In genomic region chrX:48592971-48593370, GRCh38 we compare ENCODE assay signal across 17 cellular contexts. TPM values are rescaled to one million over a fixed set of nuclear protein-coding genes. Genes with fewer than 3 reads are reported as not detected.
DNase-seq lines count a peak whose midpoint lies in the region; ATAC-seq, FAIRE-seq and TF ChIP-seq lines count a peak whose summit lies in the region.
"Had no signal": no experiment of that assay in that cellular context is flagged by ENCODE, and none has a peak within 500 bp of the region (broad histone marks: within the 10 kb centered on the region; RNA-seq: fewer than 3 reads in every experiment).

No MANE protein-coding gene starts in this region.

- no peak for TF ChIP-seq POLR2A in K562 (conservative IDR thresholded peaks at IDR 0.05)
- TF ChIP-seq POLR2A in endothelial cell of umbilical vein (IDR thresholded peaks at IDR 0.05; ENCODE audit: low read depth, low read length) = no peak
- TF ChIP-seq POLR2A in vagina (IDR thresholded peaks at IDR 0.05) = no peak

- H2AK5ac ChIP-seq in mesenchymal stem cell (ENCODE audit: low read length, severe bottlenecking) = no peak overlapping the region

- no peak overlapping the region for H3K14ac ChIP-seq in mesenchymal stem cell (ENCODE audit: low read length in 2 of 2)

- BruUV-seq in K562 (replicated peaks; lab: Mats Ljungman, UMichigan) (no TSS peak), endothelial cell of umbilical vein (replicated peaks; lab: Mats Ljungman, UMichigan) (no TSS peak)

- H3K18ac ChIP-seq in mesenchymal stem cell (ENCODE audit: low read depth in 1 of 2, low read length in 2 of 2) = no peak overlapping the region

- H3K36me3 ChIP-seq in HEK293 (ENCODE audit: control insufficient read depth in 2 of 2, insufficient read depth in 1 of 2, low read length in 2 of 2) (no peaks in the 10 kb centered on the region), K562 (ENCODE audit: control insufficient read depth, insufficient read depth, low read length) (no peaks in the 10 kb centered on the region; the same call in 2 of the 3 replicates), endothelial cell of umbilical vein (ENCODE audit: control insufficient read depth in 2 of 2, extremely low read depth in 1 of 2, insufficient read depth in 2 of 2, low read length in 2 of 2) (no peaks in the 10 kb centered on the region), mesenchymal stem cell (ENCODE audit: control insufficient read depth in 1 of 2, insufficient read depth in 2 of 2, low read depth in 1 of 2, low read length in 2 of 2) (no peaks in the 10 kb centered on the region), vagina (no peaks in the 10 kb centered on the region)
- H3K36me3 ChIP-seq: Peyer's patch had no signal

- no peak overlapping the region for H2BK5ac ChIP-seq in mesenchymal stem cell (ENCODE audit: low read depth, low read length, poor library complexity, severe bottlenecking)

- peak overlapping the region; percentile 21 for H3K4me2 ChIP-seq in K562 (ENCODE audit: insufficient read depth, low read length)
- H3K4me2 ChIP-seq in endothelial cell of umbilical vein (ENCODE audit: insufficient read depth, low read length) = peak overlapping the region; percentile 58
- no peak overlapping the region for H3K4me2 ChIP-seq in mesenchymal stem cell (ENCODE audit: low read length, poor library complexity, severe bottlenecking)

- peak overlapping the region; percentile 19 for H2BK120ac ChIP-seq in mesenchymal stem cell (ENCODE audit: low read depth, low read length)

- H4K8ac ChIP-seq in mesenchymal stem cell (ENCODE audit: low read length) = no peak overlapping the region

- in situ Hi-C loops in K562 (cut with MboI) = no loop called here

- dilution Hi-C loops in endothelial cell of umbilical vein (cut with MboI; ENCODE audit: extremely low pct_ligation_motif_present, low sequenced_read_pairs) = no loop called here

- H3K79me2 ChIP-seq in K562 (ENCODE audit: control insufficient read depth, insufficient read depth, low read length) (peaks cover 37% of the 10 kb centered on the region), endothelial cell of umbilical vein (ENCODE audit: control insufficient read depth, insufficient read depth, low read length) (no peaks in the 10 kb centered on the region)

- no peak for TF ChIP-seq CTCF in HEK293 (tag by site-specific recombination; IDR thresholded peaks at IDR 0.05)
- TF ChIP-seq CTCF in K562 (IDR thresholded peaks at IDR 0.05 in 2 of 3, conservative IDR thresholded peaks at IDR 0.05 in 1 of 3; ENCODE audit: insufficient read depth in 2 of 3, low read depth in 1 of 3, low read length in 3 of 3) = no peak
- no peak for TF ChIP-seq CTCF in endothelial cell of umbilical vein (IDR thresholded peaks at IDR 0.05; ENCODE audit: extremely low read depth in 1 of 2, insufficient read depth in 1 of 2, low read depth in 1 of 2, low read length in 2 of 2)
- TF ChIP-seq CTCF in vagina (IDR thresholded peaks at IDR 0.05) = no peak

- H3K9ac ChIP-seq in K562 (ENCODE audit: insufficient read depth in 1 of 2, low read depth in 2 of 2, low read length in 2 of 2) = no peak overlapping the region
- H3K9ac ChIP-seq in endothelial cell of umbilical vein (replicated peaks; ENCODE audit: extremely low read depth, insufficient read depth, low read length) = no peak overlapping the region
- no peak overlapping the region for H3K9ac ChIP-seq in mesenchymal stem cell (ENCODE audit: low read length)

- no peak overlapping the region for H4K91ac ChIP-seq in mesenchymal stem cell (ENCODE audit: low read length)

- POLR2A ChIA-PET in HEK293 (lab: Yijun Ruan, JAX) (interaction anchor here (0.9 kb wide), 1 partner anchor 14 kb away, joined by 5 read pairs; no protein-coding TSS in a partner anchor), K562 (lab: Yijun Ruan, JAX) (interaction anchor here (1.8 kb wide), 1 partner anchor 14 kb away, joined by 3 read pairs; no protein-coding TSS in a partner anchor), endothelial cell of umbilical vein (lab: Charles Lee) (interaction anchor here (0.8 to 1.3 kb wide), 2 partner anchors 19 to 53 kb away, joined by 3 read pairs; partner anchors contain the start of gene RBM3)

- H3K4me3 ChIP-seq in HEK293 (ENCODE audit: low read depth, low read length) = no peak overlapping the region
- H3K4me3 ChIP-seq in K562 = no peak overlapping the region
- H3K4me3 ChIP-seq in endothelial cell of umbilical vein (replicated peaks in 1 of 3; ENCODE audit: insufficient read depth in 1 of 3, low read depth in 1 of 3, low read length in 3 of 3) = no peak overlapping the region
- H3K4me3 ChIP-seq in mesenchymal stem cell (ENCODE audit: insufficient read depth in 1 of 2, low read depth in 1 of 2, low read length in 2 of 2) = no peak overlapping the region
- no peak overlapping the region for H3K4me3 ChIP-seq in vagina
- H3K4me3 ChIP-seq: Peyer's patch, SJSA1 had no signal

- no peaks in the 10 kb centered on the region for H3K79me1 ChIP-seq in mesenchymal stem cell (replicated peaks; ENCODE audit: low read length, poor library complexity, severe bottlenecking)

- H3K4me1 ChIP-seq in HEK293 (ENCODE audit: control insufficient read depth, insufficient read depth, low read length) = no peaks in the 10 kb centered on the region
- H3K4me1 ChIP-seq in K562 (replicated peaks in 1 of 2; ENCODE audit: control insufficient read depth in 2 of 2, insufficient read depth in 2 of 2, low read length in 2 of 2) = peaks cover 28 to 30% of the 10 kb centered on the region in 2 experiments
- peaks cover 29% of the 10 kb centered on the region for H3K4me1 ChIP-seq in endothelial cell of umbilical vein (ENCODE audit: control insufficient read depth, extremely low read depth, insufficient read depth, low read length)
- peaks cover 4% of the 10 kb centered on the region for H3K4me1 ChIP-seq in mesenchymal stem cell (ENCODE audit: control insufficient read depth, insufficient read depth, low read depth, low read length)
- no peaks in the 10 kb centered on the region for H3K4me1 ChIP-seq in vagina
- H3K4me1 ChIP-seq: Peyer's patch had no signal

- 55% methylated on average over 4 of the region's 5 CpGs for WGBS in K562 (ENCODE audit: insufficient coverage, low coverage, missing lambda C conversion rate)
- WGBS in mesenchymal stem cell = 73% methylated on average over 3 of the region's 5 CpGs

- FAIRE-seq in K562 (lab: Jason Lieb, UNC) = no peak
- FAIRE-seq in endothelial cell of umbilical vein (lab: Jason Lieb, UNC) = no peak
- FAIRE-seq: GM19239 had no signal

- no peak for DNase-seq in K562 (ENCODE audit: extremely low read depth in 1 of 4, low spot score in 3 of 4)
- DNase-seq in endothelial cell of umbilical vein (ENCODE audit: low read depth, low spot score) = peak; percentile 43
- DNase-seq in mesenchymal stem cell = no peak
- no peak for DNase-seq in vagina (ENCODE audit: extremely low spot score in 2 of 2)
- no peak for DNase-seq in NCI-H1417 (lab: John Stamatoyannopoulos, UW)
- DNase-seq: CD4-positive, CD25-positive, alpha-beta regulatory T cell; KG1; NCI-H1105; NCI-H2029 treated with DMSO at 0.1 percent for 48 hours; NCI-H345; NCI-H526; Peyer's patch had no signal

- intact Hi-C loops in K562 (cut with micrococcal nuclease) (no loop called here), endothelial cell of umbilical vein (cut with micrococcal nuclease) (loop anchor here (5.0 to 10.0 kb wide), 2 partner anchors 71 to 508 kb away; partner anchors contain the start of gene EBP), vagina (cut with DNase I) (no loop called here)

- H4K20me1 ChIP-seq in K562 (replicated peaks; ENCODE audit: control insufficient read depth, insufficient read depth, low read length) (no peaks in the 10 kb centered on the region), endothelial cell of umbilical vein (replicated peaks; ENCODE audit: control insufficient read depth, extremely low read depth, insufficient read depth, low read length) (no peaks in the 10 kb centered on the region)

- CTCF ChIA-PET in HEK293 (lab: Yijun Ruan, JAX) = interaction anchor here (0.7 kb wide), 1 partner anchor 45 kb away, joined by 3 read pairs; no protein-coding TSS in a partner anchor
- CTCF ChIA-PET in K562 (lab: Yijun Ruan, JAX; ENCODE audit: low intra/inter-chr PET ratio) = no interaction called here
- CTCF ChIA-PET in endothelial cell of umbilical vein (lab: Charles Lee) = no interaction called here

- no peak overlapping the region for H3K4ac ChIP-seq in mesenchymal stem cell (ENCODE audit: low read depth in 1 of 2, low read length in 2 of 2)

- no peak for TF ChIP-seq RAD21 in K562 (CRISPR knock-in tag; conservative IDR thresholded peaks at IDR 0.05 in 1 of 2, IDR thresholded peaks at IDR 0.05 in 1 of 2)

- no peak for ATAC-seq in K562
- no peak for ATAC-seq in HG03432 (IDR thresholded peaks at IDR 0.05; ENCODE audit: unreplicated experiment)
- ATAC-seq: Right ventricle myocardium inferior had no signal

- no peak for TF ChIP-seq EP300 in K562 (IDR thresholded peaks at IDR 0.05; ENCODE audit: low read length)

- H3K9me1 ChIP-seq in K562 (ENCODE audit: control insufficient read depth, insufficient read depth, low read length) (no peaks in the 10 kb centered on the region), endothelial cell of umbilical vein (replicated peaks; ENCODE audit: control insufficient read depth, extremely low read depth, insufficient read depth, low read length) (no peaks in the 10 kb centered on the region)

- no peak overlapping the region for H2AFZ ChIP-seq in K562 (ENCODE audit: low read depth, low read length)
- H2AFZ ChIP-seq in endothelial cell of umbilical vein (ENCODE audit: low read depth, low read length) = peak overlapping the region; percentile 59
- no peak overlapping the region for H2AFZ ChIP-seq in mesenchymal stem cell (ENCODE audit: low read depth, low read length)

- no peaks in the 10 kb centered on the region for H3K27me3 ChIP-seq in K562 (ENCODE audit: control insufficient read depth in 2 of 2, insufficient read depth in 2 of 2, low read length in 2 of 2)
- H3K27me3 ChIP-seq in endothelial cell of umbilical vein (ENCODE audit: control insufficient read depth in 2 of 2, insufficient read depth in 2 of 2, low read length in 2 of 2) = no peaks in the 10 kb centered on the region
- H3K27me3 ChIP-seq in mesenchymal stem cell (ENCODE audit: control insufficient read depth in 1 of 2, insufficient read depth in 1 of 2, low read length in 2 of 2) = no peaks in the 10 kb centered on the region
- H3K27me3 ChIP-seq in vagina = no peaks in the 10 kb centered on the region
- H3K27me3 ChIP-seq: Peyer's patch, SJSA1 had no signal

- H3K27ac ChIP-seq in HEK293 (ENCODE audit: extremely low read depth, low read depth, low read length) = no peak overlapping the region
- no peak overlapping the region for H3K27ac ChIP-seq in K562 (ENCODE audit: extremely low read depth, low read depth, low read length)
- H3K27ac ChIP-seq in endothelial cell of umbilical vein (ENCODE audit: insufficient read depth, low read depth, low read length) = peak overlapping the region; percentile 29
- H3K27ac ChIP-seq in mesenchymal stem cell (ENCODE audit: low read length, poor library complexity, severe bottlenecking) = no peak overlapping the region
- no peak overlapping the region for H3K27ac ChIP-seq in vagina
- H3K27ac ChIP-seq: SJSA1 had no signal

- H3K9me3 ChIP-seq in HEK293 (ENCODE audit: control insufficient read depth, insufficient read depth, low read depth, low read length) (no peaks in the 10 kb centered on the region), K562 (replicated peaks; ENCODE audit: control insufficient read depth, insufficient read depth, low read depth, low read length) (no peaks in the 10 kb centered on the region), endothelial cell of umbilical vein (replicated peaks; ENCODE audit: control insufficient read depth, insufficient read depth, low read length) (no peaks in the 10 kb centered on the region), mesenchymal stem cell (ENCODE audit: control insufficient read depth, low read length) (no peaks in the 10 kb centered on the region), vagina (no peaks in the 10 kb centered on the region)
- H3K9me3 ChIP-seq: Peyer's patch, SJSA1 had no signal

- no peak overlapping the region for H2BK12ac ChIP-seq in mesenchymal stem cell (ENCODE audit: low read length in 2 of 2)

- H2BK15ac ChIP-seq in mesenchymal stem cell (ENCODE audit: low read depth, poor library complexity, severe bottlenecking) = no peak overlapping the region

- no peak overlapping the region for H3K23ac ChIP-seq in mesenchymal stem cell (ENCODE audit: low read length in 2 of 2)

RNA-seq across cellular contexts. Expression of gene WDR13, which starts 4.3 kb away (rescaled TPM):
- 81.3 and 231 TPM in 2 replicates for total RNA-seq in K562 (2011; cell fraction: chromatin; rRNA removed; ENCODE audit: low replicate concordance)
- total RNA-seq in K562 (2011; cell fraction: nucleolus; rRNA removed) = 191 and 205 TPM in 2 replicates
- total RNA-seq in K562 (2011; cell fraction: nucleoplasm; rRNA removed) = 102 and 125 TPM in 2 replicates
- total RNA-seq in K562 (2014; rRNA removed) (38.7 and 76.8 TPM in 2 replicates), K562 (2014; rRNA removed; fragmentation: Illumina TruSeq; extraction: Trizol) (10.8 and 17.1 TPM in 2 replicates), K562 (2015; rRNA removed; fragmentation: Illumina TruSeq; extraction: Trizol) (27.3 and 31.4 TPM in 2 replicates), K562 (2021) (64.7 and 70.5 TPM in 2 replicates), endothelial cell of umbilical vein (85.0 and 96.1 TPM in 2 replicates), vagina (111 TPM)
- polyA plus RNA-seq in K562 (2011; rRNA removed) (36.4 and 76.3 TPM in 2 replicates), K562 (2014; fragmentation: Illumina TruSeq; extraction: Trizol) (30.4 and 54.9 TPM in 2 replicates), K562 (2014; fragmentation: Nextera tagmentation; extraction: Ambion mirVana) (10 to 100 TPM in 1 of 2 experiments, 1 to 10 TPM in 1; 7.4 to 16.0 TPM), K562 (2014; rRNA removed) (49.1 and 73.2 TPM in 2 replicates), endothelial cell of umbilical vein (169 and 253 TPM in 2 replicates)
- 94.9 and 138 TPM in 2 replicates for polyA plus RNA-seq in K562 (2011; cell fraction: cytosol; rRNA removed)
- polyA plus RNA-seq in K562 (2011; cell fraction: nucleus; rRNA removed) = 246 and 327 TPM in 2 replicates
- polyA plus RNA-seq in K562 (2012) = 154 and 236 TPM in 2 replicates
- polyA minus RNA-seq in K562 (2011; rRNA and poly(A)+ RNA removed) = 25.8 and 28.7 TPM in 2 replicates
- 32.3 and 69.8 TPM in 2 replicates for polyA minus RNA-seq in K562 (2011; cell fraction: cytosol; rRNA and poly(A)+ RNA removed)
- polyA minus RNA-seq in K562 (2011; cell fraction: nucleus; rRNA and poly(A)+ RNA removed) = 37.7 and 74.4 TPM in 2 replicates
- 129 and 136 TPM in 2 replicates for polyA plus RNA-seq in endothelial cell of umbilical vein (2011; cell fraction: cytosol; rRNA removed)
- 259 and 399 TPM in 2 replicates for polyA plus RNA-seq in endothelial cell of umbilical vein (2011; cell fraction: nucleus; rRNA removed)
- 112 and 137 TPM in 2 replicates for polyA plus RNA-seq in endothelial cell of umbilical vein (2012)
- polyA minus RNA-seq in endothelial cell of umbilical vein = 77.3 and 118 TPM in 2 replicates
- polyA minus RNA-seq in endothelial cell of umbilical vein (2011; cell fraction: cytosol; rRNA and poly(A)+ RNA removed) = 75.6 TPM
- polyA minus RNA-seq in endothelial cell of umbilical vein (2011; cell fraction: nucleus; rRNA and poly(A)+ RNA removed) = 53.4 and 65.0 TPM in 2 replicates
- 43.9 TPM for polyA plus RNA-seq in mesenchymal stem cell (2013, experiment 1 of 2)
- 40.9 TPM for polyA plus RNA-seq in mesenchymal stem cell (2013, experiment 2 of 2)

RNA-seq across cellular contexts. Expression of gene RBM3, which starts 18.7 kb away (rescaled TPM):
- total RNA-seq in K562 (2011; cell fraction: chromatin; rRNA removed; ENCODE audit: low replicate concordance) = 281 and 417 TPM in 2 replicates
- total RNA-seq in K562 (2011; cell fraction: nucleolus; rRNA removed) = 299 and 322 TPM in 2 replicates
- total RNA-seq in K562 (2011; cell fraction: nucleoplasm; rRNA removed) = 302 and 316 TPM in 2 replicates
- total RNA-seq in K562 (2014; rRNA removed) (136 and 164 TPM in 2 replicates), K562 (2014; rRNA removed; fragmentation: Illumina TruSeq; extraction: Trizol) (272 and 376 TPM in 2 replicates), K562 (2015; rRNA removed; fragmentation: Illumina TruSeq; extraction: Trizol) (221 and 223 TPM in 2 replicates), K562 (2021) (148 and 187 TPM in 2 replicates), endothelial cell of umbilical vein (477 and 485 TPM in 2 replicates), vagina (148 TPM)
- polyA plus RNA-seq in K562 (2011; rRNA removed) (194 and 209 TPM in 2 replicates), K562 (2014; fragmentation: Illumina TruSeq; extraction: Trizol) (221 and 255 TPM in 2 replicates), K562 (2014; fragmentation: Nextera tagmentation; extraction: Ambion mirVana) (10 to 100 TPM; 70.3 to 97.1 TPM), K562 (2014; rRNA removed) (246 and 259 TPM in 2 replicates), endothelial cell of umbilical vein (223 and 313 TPM in 2 replicates)
- 115 and 202 TPM in 2 replicates for polyA plus RNA-seq in K562 (2011; cell fraction: cytosol; rRNA removed)
- polyA plus RNA-seq in K562 (2011; cell fraction: nucleus; rRNA removed) = 205 and 262 TPM in 2 replicates
- polyA plus RNA-seq in K562 (2012) = 193 and 291 TPM in 2 replicates
- 284 and 313 TPM in 2 replicates for polyA minus RNA-seq in K562 (2011; rRNA and poly(A)+ RNA removed)
- 86.3 and 98.5 TPM in 2 replicates for polyA minus RNA-seq in K562 (2011; cell fraction: cytosol; rRNA and poly(A)+ RNA removed)
- polyA minus RNA-seq in K562 (2011; cell fraction: nucleus; rRNA and poly(A)+ RNA removed) = 124 and 190 TPM in 2 replicates
- 303 and 312 TPM in 2 replicates for polyA plus RNA-seq in endothelial cell of umbilical vein (2011; cell fraction: cytosol; rRNA removed)
- polyA plus RNA-seq in endothelial cell of umbilical vein (2011; cell fraction: nucleus; rRNA removed) = 286 and 354 TPM in 2 replicates
- 410 and 537 TPM in 2 replicates for polyA plus RNA-seq in endothelial cell of umbilical vein (2012)
- polyA minus RNA-seq in endothelial cell of umbilical vein = 621 and 636 TPM in 2 replicates
- polyA minus RNA-seq in endothelial cell of umbilical vein (2011; cell fraction: cytosol; rRNA and poly(A)+ RNA removed) = 58.7 TPM
- 149 and 176 TPM in 2 replicates for polyA minus RNA-seq in endothelial cell of umbilical vein (2011; cell fraction: nucleus; rRNA and poly(A)+ RNA removed)
- polyA plus RNA-seq in mesenchymal stem cell (2013, experiment 1 of 2) = 429 TPM
- 434 TPM for polyA plus RNA-seq in mesenchymal stem cell (2013, experiment 2 of 2)

RNA-seq across cellular contexts. Expression of gene TBC1D25, which starts 53.5 kb away (rescaled TPM):
- 11.5 and 26.2 TPM in 2 replicates for total RNA-seq in K562 (2011; cell fraction: chromatin; rRNA removed; ENCODE audit: low replicate concordance)
- 15.1 and 16.5 TPM in 2 replicates for total RNA-seq in K562 (2011; cell fraction: nucleolus; rRNA removed)
- total RNA-seq in K562 (2011; cell fraction: nucleoplasm; rRNA removed) = 11.6 and 13.7 TPM in 2 replicates
- 5.4 and 6.7 TPM in 2 replicates for total RNA-seq in K562 (2014; rRNA removed)
- total RNA-seq in K562 (2014; rRNA removed; fragmentation: Illumina TruSeq; extraction: Trizol) = 0.87 and 0.96 TPM in 2 replicates
- total RNA-seq in K562 (2015; rRNA removed; fragmentation: Illumina TruSeq; extraction: Trizol) = 1.5 and 2.0 TPM in 2 replicates
- total RNA-seq in K562 (2021) = 9.5 and 10.6 TPM in 2 replicates
- polyA plus RNA-seq in K562 (2011; rRNA removed) = 3.9 and 7.1 TPM in 2 replicates
- 5.5 and 7.5 TPM in 2 replicates for polyA plus RNA-seq in K562 (2011; cell fraction: cytosol; rRNA removed)
- polyA plus RNA-seq in K562 (2011; cell fraction: nucleus; rRNA removed) = 17.3 and 27.4 TPM in 2 replicates
- 6.9 and 8.7 TPM in 2 replicates for polyA plus RNA-seq in K562 (2012)
- polyA plus RNA-seq in K562 (2014; fragmentation: Illumina TruSeq; extraction: Trizol) = 6.1 and 7.5 TPM in 2 replicates
- polyA plus RNA-seq in K562 (2014; fragmentation: Nextera tagmentation; extraction: Ambion mirVana) = under 1 TPM; 0.62 to 0.87 TPM
- 5.4 and 6.2 TPM in 2 replicates for polyA plus RNA-seq in K562 (2014; rRNA removed)
- polyA minus RNA-seq in K562 (2011; rRNA and poly(A)+ RNA removed) = 3.5 and 3.9 TPM in 2 replicates
- polyA minus RNA-seq in K562 (2011; cell fraction: cytosol; rRNA and poly(A)+ RNA removed) = 4.7 and 13.4 TPM in 2 replicates
- 4.3 and 5.7 TPM in 2 replicates for polyA minus RNA-seq in K562 (2011; cell fraction: nucleus; rRNA and poly(A)+ RNA removed)
- total RNA-seq in endothelial cell of umbilical vein = 14.4 and 16.3 TPM in 2 replicates
- polyA plus RNA-seq in endothelial cell of umbilical vein = 16.0 and 18.3 TPM in 2 replicates
- polyA plus RNA-seq in endothelial cell of umbilical vein (2011; cell fraction: cytosol; rRNA removed) = 13.4 and 14.7 TPM in 2 replicates
- 16.8 and 20.6 TPM in 2 replicates for polyA plus RNA-seq in endothelial cell of umbilical vein (2011; cell fraction: nucleus; rRNA removed)
- polyA plus RNA-seq in endothelial cell of umbilical vein (2012) = 13.8 and 15.9 TPM in 2 replicates
- 13.4 and 15.8 TPM in 2 replicates for polyA minus RNA-seq in endothelial cell of umbilical vein
- polyA minus RNA-seq in endothelial cell of umbilical vein (2011; cell fraction: cytosol; rRNA and poly(A)+ RNA removed) = 6.5 TPM
- 5.1 and 10.2 TPM in 2 replicates for polyA minus RNA-seq in endothelial cell of umbilical vein (2011; cell fraction: nucleus; rRNA and poly(A)+ RNA removed)
- polyA plus RNA-seq in mesenchymal stem cell (2013, experiment 1 of 2) = 11.5 TPM
- polyA plus RNA-seq in mesenchymal stem cell (2013, experiment 2 of 2) = 12.4 TPM
- total RNA-seq in vagina = 13.8 TPM
